ENCODE assay signal across 8 cellular contexts in the genomic region with DNA sequence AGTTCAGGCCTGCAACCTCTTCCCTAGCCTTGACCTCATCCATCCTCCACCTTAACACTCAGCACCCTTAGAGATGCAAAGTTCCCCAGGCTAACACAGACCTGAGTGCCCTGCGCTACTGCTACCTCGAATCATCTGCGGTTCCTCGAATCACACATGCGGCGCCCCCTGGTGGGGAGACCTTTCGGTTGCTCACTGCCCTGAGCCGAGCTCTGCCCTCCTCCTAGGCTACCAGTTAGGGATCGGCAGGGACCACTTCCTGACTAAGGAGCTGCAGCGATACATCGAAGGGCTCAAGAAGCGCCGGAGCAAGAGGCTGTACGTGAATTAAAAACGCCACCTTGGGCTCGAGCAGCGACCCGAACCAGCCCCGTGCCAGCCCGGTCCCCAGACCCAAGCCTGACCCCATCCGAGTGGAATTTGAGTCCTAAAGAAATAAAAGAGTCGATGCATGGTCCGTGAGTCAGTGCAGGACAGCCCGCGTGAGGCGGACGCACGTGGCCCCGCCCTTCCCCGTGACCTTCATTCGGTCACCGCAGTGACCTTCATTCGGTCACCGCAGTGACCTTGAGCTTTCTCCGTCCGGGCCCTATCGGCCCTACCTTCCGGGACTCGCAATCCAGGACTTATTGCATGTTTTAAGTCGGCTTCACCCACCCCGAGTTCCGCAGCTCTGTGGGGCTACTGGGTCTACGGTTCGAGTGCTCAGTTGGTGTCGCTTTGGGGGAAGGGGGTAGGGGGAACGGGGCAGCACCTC.
DNase-seq lines count a peak whose midpoint lies in the region; ATAC-seq and TF ChIP-seq lines count a peak whose summit lies in the region.

No MANE protein-coding gene starts in this region.

- peaks cover 27% of the 10 kb centered on the region for H3K4me1 ChIP-seq in OCI-LY1 (ENCODE audit: insufficient read depth, low read length, severe bottlenecking)

- peak overlapping the region; percentile 95 for H3K27ac ChIP-seq in OCI-LY1 (ENCODE audit: low read depth, low read length, poor library complexity, severe bottlenecking)

- peak; percentile 26 for ATAC-seq in GM21390 (IDR thresholded peaks at IDR 0.05; ENCODE audit: unreplicated experiment)

- H3K4me3 ChIP-seq in OCI-LY1 (ENCODE audit: low read depth, low read length, poor library complexity, severe bottlenecking), result peak overlapping the region; percentile 77

- no peaks in the 10 kb centered on the region; the same call in 1 of the 2 replicates for H3K27me3 ChIP-seq in OCI-LY1 (ENCODE audit: insufficient read depth, low read length)

- H2AFZ ChIP-seq in OCI-LY1 (ENCODE audit: low read length), result no peak overlapping the region

- peak; percentile 81 for DNase-seq in D341Med (ENCODE audit: low spot score)
- peak; percentile 80 for DNase-seq in HuH-7 (ENCODE audit: low spot score)
- peak; percentile 99 for DNase-seq in activated CD8-positive, alpha-beta memory T cell treated with anti-CD3 and anti-CD28 coated beads, Interleukin-2, amount 50 U/mL, for 48 hours
- peak; percentile 91 for DNase-seq in epidermal melanocyte (ENCODE audit: insufficient read length, low spot score)
- peak; percentile 78 for DNase-seq in middle frontal gyrus (ENCODE audit: extremely low spot score, low spot score)
- DNase-seq in stimulated activated CD8-positive, alpha-beta memory T cell treated with anti-CD3 and anti-CD28 coated beads, Interleukin-2, amount 100 ng/mL, for 48 hours (ENCODE audit: low read depth in 2 of 2), result peak; percentile 95 to 97

- TF ChIP-seq CTCF in OCI-LY1 (IDR thresholded peaks at IDR 0.05; ENCODE audit: low read length), result peak; percentile 98

- peaks cover 9% of the 10 kb centered on the region; the same call in 1 of the 2 replicates for H3K36me3 ChIP-seq in OCI-LY1 (ENCODE audit: insufficient read depth, low read length)

- H3K9me3 ChIP-seq in OCI-LY1 (ENCODE audit: low read length), result no peaks in the 10 kb centered on the region

- H3K79me2 ChIP-seq in OCI-LY1 (ENCODE audit: insufficient read depth, low read length), result peaks cover 10% of the 10 kb centered on the region

- peak overlapping the region; percentile 82 for H3K4me2 ChIP-seq in OCI-LY1 (ENCODE audit: low read length)

- no peaks in the 10 kb centered on the region for H3F3A ChIP-seq in OCI-LY1 (ENCODE audit: insufficient read depth, low read length)

- H3K9ac ChIP-seq in OCI-LY1 (ENCODE audit: low read length), result peak overlapping the region; percentile 95

- no peaks in the 10 kb centered on the region for H3K9me2 ChIP-seq in OCI-LY1 (ENCODE audit: low read depth, low read length)

- H4K20me1 ChIP-seq in OCI-LY1 (ENCODE audit: insufficient read depth, low read length), result no peaks in the 10 kb centered on the region

Comparison
In these comparisons a context has a peak if more than half of its experiments do, and no peak if none do; other contexts are left out.
1. Peak in every context shown above with its lines: DNase-seq, ATAC-seq, H3K4me3 ChIP-seq and H3K27ac ChIP-seq.